In genomic region chr2:20071397-20072383, GRCh38 we compare ENCODE assay signal across 1 cellular context.
TF ChIP-seq lines count a peak whose summit lies in the region.

No MANE protein-coding gene starts in this region.

TF ChIP-seq in IMR-90, 13 proteins besides CTCF, POLR2A, EP300 and RAD21:
- TF ChIP-seq SMC3 (IDR thresholded peaks at IDR 0.05; ENCODE audit: low read depth, low read length), result no peak
- TF ChIP-seq BHLHE40 (IDR thresholded peaks at IDR 0.05; ENCODE audit: low read depth, low read length), result peak; percentile 5; the same call in 1 of the 2 replicates
- peak; percentile 9 for TF ChIP-seq RCOR1 (IDR thresholded peaks at IDR 0.05; ENCODE audit: insufficient replicate concordance, low read length)
- TF ChIP-seq CEBPB (IDR thresholded peaks at IDR 0.05; ENCODE audit: low read depth, low read length), result peak; percentile 99
- TF ChIP-seq MAZ (IDR thresholded peaks at IDR 0.05; ENCODE audit: borderline replicate concordance, low read depth, low read length), result peak; percentile 67
- no peak for TF ChIP-seq MAFK (IDR thresholded peaks at IDR 0.05; ENCODE audit: low read depth, low read length)
- peak; percentile 26; the same call in 1 of the 2 replicates for TF ChIP-seq FOS (IDR thresholded peaks at IDR 0.05; ENCODE audit: low read depth, low read length)
TF ChIP-seq in IMR-90: peak in this region for 5.
